ENCODE assay signal across 1 cellular context in the genomic region with DNA sequence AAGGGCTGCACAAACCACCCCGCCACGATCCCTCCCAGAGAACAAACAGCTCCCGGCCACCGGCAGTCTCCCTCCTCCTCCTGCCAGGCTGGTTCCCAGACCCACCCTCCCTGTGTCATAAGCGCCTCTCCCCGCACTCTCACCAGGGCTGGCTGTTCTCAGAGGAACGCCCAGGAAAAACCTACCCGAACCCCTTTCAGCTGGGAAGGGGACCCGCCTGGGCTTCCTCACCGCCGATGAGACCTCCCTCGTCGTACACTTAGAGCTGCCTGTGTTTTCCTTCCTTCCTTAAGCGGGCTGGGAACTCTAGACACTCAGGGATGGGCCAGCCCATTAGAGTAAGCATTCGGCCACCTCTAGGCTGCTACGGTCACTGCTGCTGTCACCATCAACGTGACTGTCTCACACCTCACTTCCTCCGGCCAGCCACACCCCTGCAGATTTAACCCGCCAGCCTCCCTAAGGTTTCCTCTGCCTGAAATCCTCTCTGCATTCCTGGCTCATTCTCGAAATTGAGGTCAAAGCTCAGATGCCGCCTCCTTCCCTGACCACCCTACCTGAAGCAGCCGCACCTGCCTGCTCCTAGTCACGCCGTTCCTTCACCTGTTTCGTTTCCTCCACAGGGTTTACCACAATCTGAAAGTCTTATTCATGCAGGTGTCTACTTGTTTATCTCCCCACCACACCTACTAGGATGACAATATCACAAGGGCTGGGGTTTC.
TF ChIP-seq lines count a peak whose summit lies in the region.

No MANE protein-coding gene starts in this region.

TF ChIP-seq in GM23338, 12 proteins besides CTCF, POLR2A, EP300 and RAD21 (continued from another document):
- TF ChIP-seq, protein P1, sequence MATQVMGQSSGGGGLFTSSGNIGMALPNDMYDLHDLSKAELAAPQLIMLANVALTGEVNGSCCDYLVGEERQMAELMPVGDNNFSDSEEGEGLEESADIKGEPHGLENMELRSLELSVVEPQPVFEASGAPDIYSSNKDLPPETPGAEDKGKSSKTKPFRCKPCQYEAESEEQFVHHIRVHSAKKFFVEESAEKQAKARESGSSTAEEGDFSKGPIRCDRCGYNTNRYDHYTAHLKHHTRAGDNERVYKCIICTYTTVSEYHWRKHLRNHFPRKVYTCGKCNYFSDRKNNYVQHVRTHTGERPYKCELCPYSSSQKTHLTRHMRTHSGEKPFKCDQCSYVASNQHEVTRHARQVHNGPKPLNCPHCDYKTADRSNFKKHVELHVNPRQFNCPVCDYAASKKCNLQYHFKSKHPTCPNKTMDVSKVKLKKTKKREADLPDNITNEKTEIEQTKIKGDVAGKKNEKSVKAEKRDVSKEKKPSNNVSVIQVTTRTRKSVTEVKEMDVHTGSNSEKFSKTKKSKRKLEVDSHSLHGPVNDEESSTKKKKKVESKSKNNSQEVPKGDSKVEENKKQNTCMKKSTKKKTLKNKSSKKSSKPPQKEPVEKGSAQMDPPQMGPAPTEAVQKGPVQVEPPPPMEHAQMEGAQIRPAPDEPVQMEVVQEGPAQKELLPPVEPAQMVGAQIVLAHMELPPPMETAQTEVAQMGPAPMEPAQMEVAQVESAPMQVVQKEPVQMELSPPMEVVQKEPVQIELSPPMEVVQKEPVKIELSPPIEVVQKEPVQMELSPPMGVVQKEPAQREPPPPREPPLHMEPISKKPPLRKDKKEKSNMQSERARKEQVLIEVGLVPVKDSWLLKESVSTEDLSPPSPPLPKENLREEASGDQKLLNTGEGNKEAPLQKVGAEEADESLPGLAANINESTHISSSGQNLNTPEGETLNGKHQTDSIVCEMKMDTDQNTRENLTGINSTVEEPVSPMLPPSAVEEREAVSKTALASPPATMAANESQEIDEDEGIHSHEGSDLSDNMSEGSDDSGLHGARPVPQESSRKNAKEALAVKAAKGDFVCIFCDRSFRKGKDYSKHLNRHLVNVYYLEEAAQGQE (IDR thresholded peaks at IDR 0.05; ENCODE audit: unreplicated experiment): no peak
- TF ChIP-seq, protein P2, sequence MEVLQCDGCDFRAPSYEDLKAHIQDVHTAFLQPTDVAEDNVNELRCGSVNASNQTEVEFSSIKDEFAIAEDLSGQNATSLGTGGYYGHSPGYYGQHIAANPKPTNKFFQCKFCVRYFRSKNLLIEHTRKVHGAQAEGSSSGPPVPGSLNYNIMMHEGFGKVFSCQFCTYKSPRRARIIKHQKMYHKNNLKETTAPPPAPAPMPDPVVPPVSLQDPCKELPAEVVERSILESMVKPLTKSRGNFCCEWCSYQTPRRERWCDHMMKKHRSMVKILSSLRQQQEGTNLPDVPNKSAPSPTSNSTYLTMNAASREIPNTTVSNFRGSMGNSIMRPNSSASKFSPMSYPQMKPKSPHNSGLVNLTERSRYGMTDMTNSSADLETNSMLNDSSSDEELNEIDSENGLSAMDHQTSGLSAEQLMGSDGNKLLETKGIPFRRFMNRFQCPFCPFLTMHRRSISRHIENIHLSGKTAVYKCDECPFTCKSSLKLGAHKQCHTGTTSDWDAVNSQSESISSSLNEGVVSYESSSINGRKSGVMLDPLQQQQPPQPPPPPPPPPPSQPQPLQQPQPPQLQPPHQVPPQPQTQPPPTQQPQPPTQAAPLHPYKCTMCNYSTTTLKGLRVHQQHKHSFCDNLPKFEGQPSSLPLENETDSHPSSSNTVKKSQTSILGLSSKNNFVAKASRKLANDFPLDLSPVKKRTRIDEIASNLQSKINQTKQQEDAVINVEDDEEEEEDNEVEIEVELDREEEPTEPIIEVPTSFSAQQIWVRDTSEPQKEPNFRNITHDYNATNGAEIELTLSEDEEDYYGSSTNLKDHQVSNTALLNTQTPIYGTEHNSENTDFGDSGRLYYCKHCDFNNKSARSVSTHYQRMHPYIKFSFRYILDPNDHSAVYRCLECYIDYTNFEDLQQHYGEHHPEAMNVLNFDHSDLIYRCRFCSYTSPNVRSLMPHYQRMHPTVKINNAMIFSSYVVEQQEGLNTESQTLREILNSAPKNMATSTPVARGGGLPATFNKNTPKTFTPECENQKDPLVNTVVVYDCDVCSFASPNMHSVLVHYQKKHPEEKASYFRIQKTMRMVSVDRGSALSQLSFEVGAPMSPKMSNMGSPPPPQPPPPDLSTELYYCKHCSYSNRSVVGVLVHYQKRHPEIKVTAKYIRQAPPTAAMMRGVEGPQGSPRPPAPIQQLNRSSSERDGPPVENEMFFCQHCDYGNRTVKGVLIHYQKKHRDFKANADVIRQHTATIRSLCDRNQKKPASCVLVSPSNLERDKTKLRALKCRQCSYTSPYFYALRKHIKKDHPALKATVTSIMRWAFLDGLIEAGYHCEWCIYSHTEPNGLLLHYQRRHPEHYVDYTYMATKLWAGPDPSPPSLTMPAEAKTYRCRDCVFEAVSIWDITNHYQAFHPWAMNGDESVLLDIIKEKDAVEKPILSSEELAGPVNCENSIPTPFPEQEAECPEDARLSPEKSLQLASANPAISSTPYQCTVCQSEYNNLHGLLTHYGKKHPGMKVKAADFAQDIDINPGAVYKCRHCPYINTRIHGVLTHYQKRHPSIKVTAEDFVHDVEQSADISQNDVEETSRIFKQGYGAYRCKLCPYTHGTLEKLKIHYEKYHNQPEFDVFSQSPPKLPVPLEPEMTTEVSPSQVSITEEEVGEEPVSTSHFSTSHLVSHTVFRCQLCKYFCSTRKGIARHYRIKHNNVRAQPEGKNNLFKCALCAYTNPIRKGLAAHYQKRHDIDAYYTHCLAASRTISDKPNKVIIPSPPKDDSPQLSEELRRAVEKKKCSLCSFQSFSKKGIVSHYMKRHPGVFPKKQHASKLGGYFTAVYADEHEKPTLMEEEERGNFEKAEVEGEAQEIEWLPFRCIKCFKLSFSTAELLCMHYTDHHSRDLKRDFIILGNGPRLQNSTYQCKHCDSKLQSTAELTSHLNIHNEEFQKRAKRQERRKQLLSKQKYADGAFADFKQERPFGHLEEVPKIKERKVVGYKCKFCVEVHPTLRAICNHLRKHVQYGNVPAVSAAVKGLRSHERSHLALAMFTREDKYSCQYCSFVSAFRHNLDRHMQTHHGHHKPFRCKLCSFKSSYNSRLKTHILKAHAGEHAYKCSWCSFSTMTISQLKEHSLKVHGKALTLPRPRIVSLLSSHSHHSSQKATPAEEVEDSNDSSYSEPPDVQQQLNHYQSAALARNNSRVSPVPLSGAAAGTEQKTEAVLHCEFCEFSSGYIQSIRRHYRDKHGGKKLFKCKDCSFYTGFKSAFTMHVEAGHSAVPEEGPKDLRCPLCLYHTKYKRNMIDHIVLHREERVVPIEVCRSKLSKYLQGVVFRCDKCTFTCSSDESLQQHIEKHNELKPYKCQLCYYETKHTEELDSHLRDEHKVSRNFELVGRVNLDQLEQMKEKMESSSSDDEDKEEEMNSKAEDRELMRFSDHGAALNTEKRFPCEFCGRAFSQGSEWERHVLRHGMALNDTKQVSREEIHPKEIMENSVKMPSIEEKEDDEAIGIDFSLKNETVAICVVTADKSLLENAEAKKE (CRISPR knock-in tag; IDR thresholded peaks at IDR 0.05): no peak
- no peak for TF ChIP-seq NANOG (IDR thresholded peaks at IDR 0.05; ENCODE audit: borderline replicate concordance)
